ENCODE assay signal across 2 cellular contexts in the genomic region with DNA sequence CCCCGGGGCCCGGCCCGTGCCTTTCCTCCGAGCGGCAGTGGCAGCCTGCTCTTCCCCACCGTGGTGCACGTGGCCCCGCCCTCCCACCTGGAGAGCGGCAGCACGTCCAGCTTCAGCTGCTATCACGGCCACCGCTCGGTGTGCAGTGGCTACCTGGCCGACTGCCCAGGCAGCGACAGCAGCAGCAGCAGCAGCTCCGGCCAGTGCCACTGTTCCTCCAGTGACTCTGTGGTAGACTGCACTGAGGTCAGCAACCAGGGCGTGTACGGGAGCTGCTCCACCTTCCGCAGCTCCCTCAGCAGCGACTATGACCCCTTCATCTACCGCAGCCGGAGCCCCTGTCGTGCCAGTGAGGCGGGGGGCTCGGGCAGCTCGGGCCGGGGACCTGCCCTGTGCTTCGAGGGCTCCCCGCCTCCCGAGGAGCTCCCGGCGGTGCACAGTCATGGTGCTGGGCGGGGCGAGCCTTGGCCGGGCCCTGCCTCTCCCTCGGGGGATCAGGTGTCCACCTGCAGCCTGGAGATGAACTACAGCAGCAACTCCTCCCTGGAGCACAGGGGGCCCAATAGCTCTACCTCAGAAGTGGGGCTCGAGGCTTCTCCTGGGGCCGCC.
TF ChIP-seq lines count a peak whose summit lies in the region.

No MANE protein-coding gene starts in this region.

TF ChIP-seq in HepG2, 621 proteins besides CTCF, POLR2A, EP300 and RAD21 (continued from another document):
- TF ChIP-seq, protein P1, sequence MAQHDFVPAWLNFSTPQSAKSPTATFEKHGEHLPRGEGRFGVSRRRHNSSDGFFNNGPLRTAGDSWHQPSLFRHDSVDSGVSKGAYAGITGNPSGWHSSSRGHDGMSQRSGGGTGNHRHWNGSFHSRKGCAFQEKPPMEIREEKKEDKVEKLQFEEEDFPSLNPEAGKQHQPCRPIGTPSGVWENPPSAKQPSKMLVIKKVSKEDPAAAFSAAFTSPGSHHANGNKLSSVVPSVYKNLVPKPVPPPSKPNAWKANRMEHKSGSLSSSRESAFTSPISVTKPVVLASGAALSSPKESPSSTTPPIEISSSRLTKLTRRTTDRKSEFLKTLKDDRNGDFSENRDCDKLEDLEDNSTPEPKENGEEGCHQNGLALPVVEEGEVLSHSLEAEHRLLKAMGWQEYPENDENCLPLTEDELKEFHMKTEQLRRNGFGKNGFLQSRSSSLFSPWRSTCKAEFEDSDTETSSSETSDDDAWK (CRISPR knock-in tag; IDR thresholded peaks at IDR 0.05), result no peak

TF ChIP-seq in Ishikawa, 13 proteins besides CTCF, POLR2A, EP300 and RAD21:
- TF ChIP-seq, protein P2, sequence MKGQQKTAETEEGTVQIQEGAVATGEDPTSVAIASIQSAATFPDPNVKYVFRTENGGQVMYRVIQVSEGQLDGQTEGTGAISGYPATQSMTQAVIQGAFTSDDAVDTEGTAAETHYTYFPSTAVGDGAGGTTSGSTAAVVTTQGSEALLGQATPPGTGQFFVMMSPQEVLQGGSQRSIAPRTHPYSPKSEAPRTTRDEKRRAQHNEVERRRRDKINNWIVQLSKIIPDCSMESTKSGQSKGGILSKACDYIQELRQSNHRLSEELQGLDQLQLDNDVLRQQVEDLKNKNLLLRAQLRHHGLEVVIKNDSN (IDR thresholded peaks at IDR 0.05), result peak; percentile 64; the same call in 1 of the 2 replicates
- peak; percentile 55; the same call in 1 of the 2 replicates for TF ChIP-seq TCF12 (IDR thresholded peaks at IDR 0.05; ENCODE audit: low read depth)
- TF ChIP-seq FOXM1 (IDR thresholded peaks at IDR 0.05; ENCODE audit: borderline replicate concordance, low read depth), result no peak
- TF ChIP-seq, protein P3, sequence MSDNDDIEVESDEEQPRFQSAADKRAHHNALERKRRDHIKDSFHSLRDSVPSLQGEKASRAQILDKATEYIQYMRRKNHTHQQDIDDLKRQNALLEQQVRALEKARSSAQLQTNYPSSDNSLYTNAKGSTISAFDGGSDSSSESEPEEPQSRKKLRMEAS (IDR thresholded peaks at IDR 0.05), result peak; percentile 94
- TF ChIP-seq, protein P4, sequence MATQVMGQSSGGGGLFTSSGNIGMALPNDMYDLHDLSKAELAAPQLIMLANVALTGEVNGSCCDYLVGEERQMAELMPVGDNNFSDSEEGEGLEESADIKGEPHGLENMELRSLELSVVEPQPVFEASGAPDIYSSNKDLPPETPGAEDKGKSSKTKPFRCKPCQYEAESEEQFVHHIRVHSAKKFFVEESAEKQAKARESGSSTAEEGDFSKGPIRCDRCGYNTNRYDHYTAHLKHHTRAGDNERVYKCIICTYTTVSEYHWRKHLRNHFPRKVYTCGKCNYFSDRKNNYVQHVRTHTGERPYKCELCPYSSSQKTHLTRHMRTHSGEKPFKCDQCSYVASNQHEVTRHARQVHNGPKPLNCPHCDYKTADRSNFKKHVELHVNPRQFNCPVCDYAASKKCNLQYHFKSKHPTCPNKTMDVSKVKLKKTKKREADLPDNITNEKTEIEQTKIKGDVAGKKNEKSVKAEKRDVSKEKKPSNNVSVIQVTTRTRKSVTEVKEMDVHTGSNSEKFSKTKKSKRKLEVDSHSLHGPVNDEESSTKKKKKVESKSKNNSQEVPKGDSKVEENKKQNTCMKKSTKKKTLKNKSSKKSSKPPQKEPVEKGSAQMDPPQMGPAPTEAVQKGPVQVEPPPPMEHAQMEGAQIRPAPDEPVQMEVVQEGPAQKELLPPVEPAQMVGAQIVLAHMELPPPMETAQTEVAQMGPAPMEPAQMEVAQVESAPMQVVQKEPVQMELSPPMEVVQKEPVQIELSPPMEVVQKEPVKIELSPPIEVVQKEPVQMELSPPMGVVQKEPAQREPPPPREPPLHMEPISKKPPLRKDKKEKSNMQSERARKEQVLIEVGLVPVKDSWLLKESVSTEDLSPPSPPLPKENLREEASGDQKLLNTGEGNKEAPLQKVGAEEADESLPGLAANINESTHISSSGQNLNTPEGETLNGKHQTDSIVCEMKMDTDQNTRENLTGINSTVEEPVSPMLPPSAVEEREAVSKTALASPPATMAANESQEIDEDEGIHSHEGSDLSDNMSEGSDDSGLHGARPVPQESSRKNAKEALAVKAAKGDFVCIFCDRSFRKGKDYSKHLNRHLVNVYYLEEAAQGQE (IDR thresholded peaks at IDR 0.05; ENCODE audit: low read depth), result no peak
- TF ChIP-seq TEAD4 (IDR thresholded peaks at IDR 0.05), result 0 out of 2 replicates have a peak, but pooled peaks have one; percentile 17
- no peak for TF ChIP-seq CEBPB (IDR thresholded peaks at IDR 0.05)
- peak; percentile 86 for TF ChIP-seq NFIC (IDR thresholded peaks at IDR 0.05)
- TF ChIP-seq ZBTB7A (IDR thresholded peaks at IDR 0.05; ENCODE audit: low read depth), result peak; percentile 73
- no peak for TF ChIP-seq YY1 (IDR thresholded peaks at IDR 0.05; ENCODE audit: low read depth)
TF ChIP-seq in Ishikawa: peak in this region for 6.
